ENCODE assay signal across 8 cellular contexts in genomic region chr14:81710232-81710845, GRCh38.
DNase-seq lines count a peak whose midpoint lies in the region; ATAC-seq, FAIRE-seq and TF ChIP-seq lines count a peak whose summit lies in the region.

No MANE protein-coding gene starts in this region.

- no peak overlapping the region for H3K4me3 ChIP-seq in Karpas-422 (ENCODE audit: low read length)
- no peak overlapping the region for H3K4me3 ChIP-seq in RWPE2 (ENCODE audit: severe bottlenecking)
- H3K4me3 ChIP-seq in smooth muscle cell = no peak overlapping the region

- no peaks in the 10 kb centered on the region for H3K9me3 Mint-ChIP-seq in activated naive CD4-positive, alpha-beta T cell treated with anti-CD3 and anti-CD28 coated beads, Interleukin-2, amount 10 ng/mL, durations not matched to agents 7 days and 5 days

- H2AFZ ChIP-seq in Karpas-422 (ENCODE audit: low read length) (no peak overlapping the region), smooth muscle cell (ENCODE audit: low read depth) (peak overlapping the region; percentile 68)

- H3K4me1 ChIP-seq in Karpas-422 (ENCODE audit: low read length) (no peaks in the 10 kb centered on the region), RWPE2 (ENCODE audit: insufficient read depth, poor library complexity, severe bottlenecking) (no peaks in the 10 kb centered on the region), foreskin keratinocyte (no peaks in the 10 kb centered on the region), smooth muscle cell (ENCODE audit: low read depth) (no peaks in the 10 kb centered on the region)

- no peaks in the 10 kb centered on the region for H3K36me3 Mint-ChIP-seq in activated naive CD4-positive, alpha-beta T cell treated with anti-CD3 and anti-CD28 coated beads, Interleukin-2, amount 10 ng/mL, durations not matched to agents 7 days and 5 days

- H3K27ac Mint-ChIP-seq in activated naive CD4-positive, alpha-beta T cell treated with anti-CD3 and anti-CD28 coated beads, Interleukin-2, amount 10 ng/mL, durations not matched to agents 7 days and 5 days = no peak overlapping the region

- no peaks in the 10 kb centered on the region for H3K27me3 Mint-ChIP-seq in activated naive CD4-positive, alpha-beta T cell treated with anti-CD3 and anti-CD28 coated beads, Interleukin-2, amount 10 ng/mL, durations not matched to agents 7 days and 5 days

- peak; percentile 88 for DNase-seq in Karpas-422
- no peak for DNase-seq in RWPE2 (ENCODE audit: low spot score)
- DNase-seq in foreskin keratinocyte = peak; percentile 1 to 17
- no peak for DNase-seq in smooth muscle cell (lab: John Stamatoyannopoulos, UW; ENCODE audit: unreplicated experiment)
- no peak for DNase-seq in activated naive CD4-positive, alpha-beta T cell treated with anti-CD3 and anti-CD28 coated beads, Interleukin-2, amount 10 ng/mL, durations not matched to agents 7 days and 5 days

- FAIRE-seq in A204.1 (lab: Jason Lieb, UNC) = peak; percentile 92

- CTCF ChIA-PET in activated naive CD4-positive, alpha-beta T cell treated with anti-CD3 and anti-CD28 coated beads, Interleukin-2, amount 10 ng/mL, durations not matched to agents 7 days and 5 days (lab: Charles Lee) = interaction anchor here (0.9 to 1.0 kb wide), 2 partner anchors 85 to 280 kb away, joined by 3 to 5 read pairs; no protein-coding TSS in a partner anchor

- H3K9me2 ChIP-seq in Karpas-422 (replicated peaks; ENCODE audit: insufficient read depth, low read length) = no peaks in the 10 kb centered on the region

- H4K20me1 ChIP-seq in Karpas-422 (ENCODE audit: insufficient read depth, low read depth, low read length) (no peaks in the 10 kb centered on the region), smooth muscle cell (ENCODE audit: low read depth) (no peaks in the 10 kb centered on the region)

- H3K27me3 ChIP-seq in Karpas-422 (ENCODE audit: low read length) (no peaks in the 10 kb centered on the region), RWPE2 (ENCODE audit: insufficient read depth, poor library complexity, severe bottlenecking) (no peaks in the 10 kb centered on the region), foreskin keratinocyte (no peaks in the 10 kb centered on the region), smooth muscle cell (ENCODE audit: low read depth) (no peaks in the 10 kb centered on the region)

- ATAC-seq in RWPE2 (ENCODE audit: low read depth) (peak; percentile 60; the same call in 1 of the 3 replicates), foreskin keratinocyte (peak; percentile 64), HG02623 (IDR thresholded peaks at IDR 0.05; ENCODE audit: unreplicated experiment) (no peak)

- WGBS in smooth muscle cell (ENCODE audit: low lambda C conversion rate) = 45% methylated on average over 2 of the region's 2 CpGs

- H3K9ac ChIP-seq in Karpas-422 (ENCODE audit: low read length) (no peak overlapping the region), smooth muscle cell (ENCODE audit: low read depth) (no peak overlapping the region)

- H3K27ac ChIP-seq in Karpas-422 (ENCODE audit: low read length) (no peak overlapping the region), RWPE2 (ENCODE audit: poor library complexity, severe bottlenecking) (no peak overlapping the region), foreskin keratinocyte (no peak overlapping the region), smooth muscle cell (ENCODE audit: low read depth) (no peak overlapping the region)

- H3F3A ChIP-seq in smooth muscle cell (ENCODE audit: low read depth) = no peaks in the 10 kb centered on the region

- H3K4me3 Mint-ChIP-seq in activated naive CD4-positive, alpha-beta T cell treated with anti-CD3 and anti-CD28 coated beads, Interleukin-2, amount 10 ng/mL, durations not matched to agents 7 days and 5 days = no peak overlapping the region

- H3K9me3 ChIP-seq in Karpas-422 (ENCODE audit: low read length) (no peaks in the 10 kb centered on the region), RWPE2 (ENCODE audit: severe bottlenecking) (no peaks in the 10 kb centered on the region), smooth muscle cell (replicated peaks; ENCODE audit: low read depth) (no peaks in the 10 kb centered on the region)

- H3K79me2 ChIP-seq in Karpas-422 (ENCODE audit: low read length) (no peaks in the 10 kb centered on the region), smooth muscle cell (ENCODE audit: low read depth) (no peaks in the 10 kb centered on the region)

- H3K4me2 ChIP-seq in Karpas-422 (ENCODE audit: low read depth, low read length, poor library complexity, severe bottlenecking) (no peak overlapping the region), smooth muscle cell (no peak overlapping the region)

- H3K36me3 ChIP-seq in Karpas-422 (ENCODE audit: insufficient read depth, low read length) = no peaks in the 10 kb centered on the region
- no peaks in the 10 kb centered on the region for H3K36me3 ChIP-seq in RWPE2 (ENCODE audit: low read depth)
- no peaks in the 10 kb centered on the region for H3K36me3 ChIP-seq in smooth muscle cell (ENCODE audit: low read depth)

- H3K4me1 Mint-ChIP-seq in activated naive CD4-positive, alpha-beta T cell treated with anti-CD3 and anti-CD28 coated beads, Interleukin-2, amount 10 ng/mL, durations not matched to agents 7 days and 5 days = no peaks in the 10 kb centered on the region

- TF ChIP-seq CTCF in GM12872 (IDR thresholded peaks at IDR 0.05; ENCODE audit: insufficient read depth, low read depth, low read length) (peak; percentile 52; the same call in 2 of the 3 replicates), RWPE2 (IDR thresholded peaks at IDR 0.05; ENCODE audit: poor library complexity, severe bottlenecking) (peak; percentile 90), foreskin keratinocyte (conservative IDR thresholded peaks at IDR 0.05) (peak; percentile 73), smooth muscle cell (IDR thresholded peaks at IDR 0.05; ENCODE audit: borderline replicate concordance, insufficient read depth, poor library complexity, severe bottlenecking) (peak; percentile 75)

Comparison
In these comparisons a context has a peak if more than half of its experiments do, and no peak if none do; other contexts are left out.
1. DNase-seq: peak in Karpas-422 (single experiment) and foreskin keratinocyte (2 of 2); none in RWPE2 (single experiment), smooth muscle cell (single experiment) and activated naive CD4-positive, alpha-beta T cell treated with anti-CD3 and anti-CD28 coated beads, Interleukin-2, amount 10 ng/mL, durations not matched to agents 7 days and 5 days (single experiment).
2. Peak in every context shown above with its lines, with median percentiles within 50 percentile points of each other: CTCF ChIP-seq.